Comparison of ENCODE assay signal across 23 cellular contexts in genomic region chr9:112239284-112239683, GRCh38.
"Had no signal": no experiment of that assay in that cellular context is flagged by ENCODE, and none has a peak within 500 bp of the region (broad histone marks: within the 10 kb centered on the region; RNA-seq: fewer than 3 reads in every experiment).

No MANE protein-coding gene starts in this region.

- H3K27ac Mint-ChIP-seq: activated CD8-positive, alpha-beta memory T cell treated with anti-CD3 and anti-CD28 coated beads, Interleukin-2, amount 10 ng/mL, durations not matched to agents 7 days and 5 days; activated naive CD8-positive, alpha-beta T cell treated with anti-CD3 and anti-CD28 coated beads for 36 hours; stimulated activated memory B cell treated with anti-CD40 and anti-IgM and Interleukin-4, amounts not matched to agents 10 μg/mL and 1 μg/mL and 100 μg/mL, for 72 hours had no signal

- H3K4me3 Mint-ChIP-seq: activated CD8-positive, alpha-beta memory T cell treated with anti-CD3 and anti-CD28 coated beads, Interleukin-2, amount 10 ng/mL, durations not matched to agents 7 days and 5 days; activated naive CD8-positive, alpha-beta T cell treated with anti-CD3 and anti-CD28 coated beads for 36 hours; activated T-helper 17 cell treated with anti-CD3 and anti-CD28 coated beads, Interleukin-2, amount 50 U/mL, for 72 hours; naive thymus-derived CD8-positive, alpha-beta T cell; stimulated activated memory B cell treated with anti-CD40 and anti-IgM and Interleukin-4, amounts not matched to agents 10 μg/mL and 1 μg/mL and 100 μg/mL, for 72 hours had no signal

- H3K36me3 ChIP-seq: thyroid gland, uterus had no signal

- H3K4me3 ChIP-seq: gastroesophageal sphincter, heart left ventricle, smooth muscle cell, thyroid gland, uterus had no signal

- H3K27me3 Mint-ChIP-seq: activated CD8-positive, alpha-beta memory T cell treated with anti-CD3 and anti-CD28 coated beads, Interleukin-2, amount 10 ng/mL, durations not matched to agents 7 days and 5 days; activated naive CD8-positive, alpha-beta T cell treated with anti-CD3 and anti-CD28 coated beads for 36 hours; activated T-helper 17 cell treated with anti-CD3 and anti-CD28 coated beads, Interleukin-2, amount 50 U/mL, for 72 hours; naive thymus-derived CD8-positive, alpha-beta T cell; stimulated activated memory B cell treated with anti-CD40 and anti-IgM and Interleukin-4, amounts not matched to agents 10 μg/mL and 1 μg/mL and 100 μg/mL, for 72 hours had no signal

- H3K4me1 ChIP-seq: gastroesophageal sphincter, heart left ventricle, thyroid gland had no signal

- H3K9me3 Mint-ChIP-seq: activated naive CD8-positive, alpha-beta T cell treated with anti-CD3 and anti-CD28 coated beads for 36 hours; activated T-helper 17 cell treated with anti-CD3 and anti-CD28 coated beads, Interleukin-2, amount 50 U/mL, for 72 hours; naive thymus-derived CD8-positive, alpha-beta T cell had no signal

- H3K27me3 ChIP-seq: gastroesophageal sphincter, heart left ventricle, thyroid gland, uterus had no signal

- H3K27ac ChIP-seq: gastroesophageal sphincter, heart left ventricle, thyroid gland, uterus, VCaP had no signal

- DNase-seq: activated CD4-positive, alpha-beta T cell treated with anti-CD3 and anti-CD28 coated beads for 1 hour; activated CD4-positive, alpha-beta T cell treated with anti-CD3 and anti-CD28 coated beads, Interleukin-2, amount 50 U/mL, for 48 hours; activated CD8-positive, alpha-beta memory T cell treated with anti-CD3 and anti-CD28 coated beads, Interleukin-2, amount 10 ng/mL, durations not matched to agents 7 days and 5 days; activated naive CD4-positive, alpha-beta T cell; activated naive CD8-positive, alpha-beta T cell treated with anti-CD3 and anti-CD28 coated beads for 36 hours; amniotic stem cell; erythroblast; heart left ventricle; kidney glomerular epithelial cell; left ventricle myocardium superior; mesenchymal stem cell; naive thymus-derived CD8-positive, alpha-beta T cell; stimulated activated CD4-positive, alpha-beta T cell treated with anti-CD3 and anti-CD28 coated beads, Interleukin-4, amount 100 ng/mL, for 24 hours; SW 1271; T-helper 2 cell; thyroid gland; uterus had no signal

- ATAC-seq: activated CD8-positive, alpha-beta memory T cell treated with anti-CD3 and anti-CD28 coated beads, Interleukin-2, amount 10 ng/mL, durations not matched to agents 7 days and 5 days; activated T-helper 17 cell treated with anti-CD3 and anti-CD28 coated beads, Interleukin-2, amount 50 U/mL, for 72 hours; gastroesophageal sphincter; heart left ventricle; left ventricle myocardium superior; naive thymus-derived CD8-positive, alpha-beta T cell; sciatic nerve; stimulated activated memory B cell treated with anti-CD40 and anti-IgM and Interleukin-4, amounts not matched to agents 10 μg/mL and 1 μg/mL and 100 μg/mL, for 72 hours had no signal

- H3K9me3 ChIP-seq: gastroesophageal sphincter, thyroid gland, uterus had no signal
